Comparison of ENCODE assay signal across 8 cellular contexts in genomic region chr22:17501679-17502285, GRCh38.
DNase-seq lines count a peak whose midpoint lies in the region; ATAC-seq and TF ChIP-seq lines count a peak whose summit lies in the region.

No MANE protein-coding gene starts in this region.

- H3K4me3 ChIP-seq in AG09309 (ENCODE audit: control insufficient read depth, low read depth, low read length) (no peak overlapping the region), NB4 (ENCODE audit: low read depth, low read length) (no peak overlapping the region), RWPE2 (ENCODE audit: severe bottlenecking) (no peak overlapping the region), endodermal cell (ENCODE audit: low read length) (no peak overlapping the region)

- H3K4me1 ChIP-seq in RWPE2 (ENCODE audit: insufficient read depth, poor library complexity, severe bottlenecking) (no peaks in the 10 kb centered on the region), endodermal cell (ENCODE audit: control insufficient read depth, insufficient read depth, low read length) (no peaks in the 10 kb centered on the region)

- H3K27ac Mint-ChIP-seq in endodermal cell, result no peak overlapping the region
- no peak overlapping the region for H3K27ac Mint-ChIP-seq in memory B cell

- H3K36me3 Mint-ChIP-seq in endodermal cell (ENCODE audit: low read depth) (peaks cover 60% of the 10 kb centered on the region), memory B cell (no peaks in the 10 kb centered on the region)

- no peaks in the 10 kb centered on the region for H3K36me3 ChIP-seq in RWPE2 (ENCODE audit: low read depth)
- peaks cover 76% of the 10 kb centered on the region for H3K36me3 ChIP-seq in endodermal cell (ENCODE audit: control insufficient read depth, insufficient read depth, low read length)

- ATAC-seq in RWPE2 (ENCODE audit: low read depth), result peak; percentile 84
- peak; percentile 94 for ATAC-seq in memory B cell (ENCODE audit: low read depth)
- ATAC-seq in GM21390 (IDR thresholded peaks at IDR 0.05; ENCODE audit: unreplicated experiment), result no peak

- H3K27me3 ChIP-seq in RWPE2 (ENCODE audit: insufficient read depth, poor library complexity, severe bottlenecking), result no peaks in the 10 kb centered on the region
- H3K27me3 ChIP-seq in endodermal cell (ENCODE audit: control insufficient read depth, insufficient read depth, low read length, poor library complexity, severe bottlenecking), result no peaks in the 10 kb centered on the region

- DNase-seq in AG09309 (ENCODE audit: low read depth), result peak; percentile 20
- DNase-seq in GDM1 (lab: John Stamatoyannopoulos, UW), result peak; percentile 22
- DNase-seq in NB4 (ENCODE audit: low read depth), result peak; percentile 76
- no peak for DNase-seq in RWPE2 (ENCODE audit: low spot score)
- peak; percentile 55 for DNase-seq in endodermal cell
- peak; percentile 32 to 69 for DNase-seq in memory B cell (ENCODE audit: low spot score in 2 of 2)
- DNase-seq in NK-92 (lab: John Stamatoyannopoulos, UW; ENCODE audit: unreplicated experiment), result no peak

- H3K9me3 ChIP-seq in RWPE2 (ENCODE audit: severe bottlenecking) (no peaks in the 10 kb centered on the region), endodermal cell (ENCODE audit: control insufficient read depth, low read length) (no peaks in the 10 kb centered on the region)

- H3K4me1 Mint-ChIP-seq in endodermal cell, result no peaks in the 10 kb centered on the region
- H3K4me1 Mint-ChIP-seq in memory B cell, result peaks cover 5% of the 10 kb centered on the region

- 80 to 84% methylated on average over 10 to 12 of the region's 12 CpGs for WGBS in endodermal cell (ENCODE audit: insufficient coverage in 1 of 2, insufficient read length in 1 of 2), 2 experiments

- no peak for TF ChIP-seq POLR2A in NB4 (IDR thresholded peaks at IDR 0.05; ENCODE audit: extremely low read depth, insufficient read length)

- H3K27ac ChIP-seq in RWPE2 (ENCODE audit: poor library complexity, severe bottlenecking) (no peak overlapping the region), endodermal cell (ENCODE audit: low read depth, low read length) (no peak overlapping the region)

- H3K27me3 Mint-ChIP-seq in endodermal cell (ENCODE audit: insufficient read depth), result no peaks in the 10 kb centered on the region
- H3K27me3 Mint-ChIP-seq in memory B cell, result peaks cover 3% of the 10 kb centered on the region

- H3K9me3 Mint-ChIP-seq in endodermal cell, result no peaks in the 10 kb centered on the region
- no peaks in the 10 kb centered on the region for H3K9me3 Mint-ChIP-seq in memory B cell

- H3K4me3 Mint-ChIP-seq in endodermal cell (no peak overlapping the region), memory B cell (no peak overlapping the region)

- TF ChIP-seq CTCF in AG09309 (IDR thresholded peaks at IDR 0.05; ENCODE audit: control insufficient read depth, insufficient read depth, low read depth, low read length, missing control alignments) (peak; percentile 46), NB4 (IDR thresholded peaks at IDR 0.05; ENCODE audit: low read depth, low read length) (peak; percentile 40), RWPE2 (IDR thresholded peaks at IDR 0.05; ENCODE audit: poor library complexity, severe bottlenecking) (peak; percentile 78), endodermal cell (conservative IDR thresholded peaks at IDR 0.05) (peak; percentile 86)

- no peak overlapping the region for H3K9ac ChIP-seq in endodermal cell (ENCODE audit: extremely low read depth, low read length, poor library complexity, severe bottlenecking)

Comparison
In these comparisons a context has a peak if more than half of its experiments do, and no peak if none do; other contexts are left out.
1. DNase-seq: peak in AG09309 (single experiment), GDM1 (single experiment), NB4 (single experiment), endodermal cell (single experiment) and memory B cell (2 of 2); none in RWPE2 (single experiment) and NK-92 (single experiment).
2. Peak in every context shown above with its lines, with median percentiles within 50 percentile points of each other: CTCF ChIP-seq.